In genomic region chr5:165786073-165786472, GRCh38 we compare ENCODE assay signal across 21 cellular contexts.
"Had no signal": no experiment of that assay in that cellular context is flagged by ENCODE, and none has a peak within 500 bp of the region (broad histone marks: within the 10 kb centered on the region; RNA-seq: fewer than 3 reads in every experiment).

No MANE protein-coding gene starts in this region.

- DNase-seq: MG63, NCI-H1092, NCI-H1105 treated with DMSO at 0.1 percent for 48 hours, NCI-H1417 treated with DMSO at 0.1 percent for 48 hours, NCI-H146, NCI-H1694 treated with DMSO at 0.1 percent for 48 hours, NCI-H1930, NCI-H2081, NCI-H2171 treated with DMSO at 0.1 percent for 48 hours, NCI-H345, NCI-H524 treated with DMSO at 0.1 percent for 48 hours, NCI-H69, NCI-H774, SHP77, SK-N-SH, SW 1271, T-cell had no signal

- H3K27ac ChIP-seq: HL-60, KMS-11, RWPE1 had no signal

- H3K4me3 ChIP-seq: K562, MG63 had no signal
